In the genomic region with DNA sequence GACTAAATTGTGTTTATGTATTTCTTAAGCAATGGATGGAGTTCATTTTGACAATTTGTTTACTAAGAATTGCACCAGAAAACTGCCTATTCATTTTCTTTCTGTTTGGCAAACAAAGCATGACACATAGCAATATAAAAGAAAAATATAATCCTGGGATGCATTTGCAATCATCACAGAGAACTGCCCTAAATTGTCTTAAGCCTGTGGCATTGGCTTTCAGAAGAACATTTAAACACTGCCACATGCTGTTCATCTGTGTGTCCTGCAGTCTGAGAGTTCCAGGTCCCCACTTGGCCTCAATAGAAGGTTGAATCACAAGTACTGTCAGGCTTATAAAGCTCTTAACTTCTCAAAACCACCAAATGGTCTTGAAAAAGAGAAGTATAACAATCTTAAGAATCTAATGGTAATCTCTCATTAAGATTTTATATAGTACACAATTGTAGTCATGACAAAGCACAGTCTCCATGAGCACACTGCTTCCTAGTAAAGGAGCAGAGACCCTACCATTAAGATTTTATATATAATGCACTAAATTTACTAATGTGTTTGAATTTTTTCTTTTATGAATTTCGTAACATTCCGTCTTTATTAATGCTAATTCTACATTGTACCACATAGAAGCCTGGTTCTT, we compare ENCODE assay signal across 8 cellular contexts. TPM values are rescaled to one million over a fixed set of nuclear protein-coding genes. Genes with fewer than 3 reads are reported as not detected.
DNase-seq lines count a peak whose midpoint lies in the region; ATAC-seq and TF ChIP-seq lines count a peak whose summit lies in the region.

No MANE protein-coding gene starts in this region.

- no peak overlapping the region for H3K4me3 Mint-ChIP-seq in activated CD4-positive, alpha-beta T cell treated with anti-CD3 and anti-CD28 coated beads for 36 hours
- no peak overlapping the region for H3K4me3 Mint-ChIP-seq in type B pancreatic cell

- POLR2A ChIA-PET in AG04449 (lab: Yijun Ruan, JAX), result no interaction called here
- POLR2A ChIA-PET in activated CD4-positive, alpha-beta T cell treated with anti-CD3 and anti-CD28 coated beads for 36 hours (lab: Charles Lee), result no interaction called here

- H3K36me3 Mint-ChIP-seq in activated CD4-positive, alpha-beta T cell treated with anti-CD3 and anti-CD28 coated beads for 36 hours (ENCODE audit: low read depth), result no peaks in the 10 kb centered on the region
- H3K36me3 Mint-ChIP-seq in type B pancreatic cell, result no peaks in the 10 kb centered on the region

- CTCF ChIA-PET in AG04449 (lab: Yijun Ruan, JAX), result interaction anchor here (0.6 to 3.1 kb wide), 29 partner anchors 10 to 734 kb away, joined by 3 to 35 read pairs (median 4); partner anchors contain the start of gene RNLS
- CTCF ChIA-PET in activated CD4-positive, alpha-beta T cell treated with anti-CD3 and anti-CD28 coated beads for 36 hours (lab: Charles Lee), result interaction anchor here (0.6 to 1.8 kb wide), 6 partner anchors 8 to 702 kb away, joined by 3 to 14 read pairs (median 4); no protein-coding TSS in a partner anchor

- H3K9me3 Mint-ChIP-seq in activated CD4-positive, alpha-beta T cell treated with anti-CD3 and anti-CD28 coated beads for 36 hours (ENCODE audit: low read depth), result no peaks in the 10 kb centered on the region
- peaks cover 7% of the 10 kb centered on the region for H3K9me3 Mint-ChIP-seq in type B pancreatic cell

- no peaks in the 10 kb centered on the region for H3K27me3 Mint-ChIP-seq in activated CD4-positive, alpha-beta T cell treated with anti-CD3 and anti-CD28 coated beads for 36 hours
- H3K27me3 Mint-ChIP-seq in type B pancreatic cell, result no peaks in the 10 kb centered on the region

- no peak overlapping the region for H3K27ac Mint-ChIP-seq in activated CD4-positive, alpha-beta T cell treated with anti-CD3 and anti-CD28 coated beads for 36 hours
- no peak overlapping the region for H3K27ac Mint-ChIP-seq in type B pancreatic cell

- peak; percentile 76 for ATAC-seq in HG02885 (IDR thresholded peaks at IDR 0.05; ENCODE audit: poor library complexity, unreplicated experiment)
- peak; percentile 91 for ATAC-seq in activated CD4-positive, alpha-beta T cell treated with anti-CD3 and anti-CD28 coated beads for 36 hours

- intact Hi-C loops in activated CD4-positive, alpha-beta T cell treated with anti-CD3 and anti-CD28 coated beads for 36 hours (cut with DNase I, micrococcal nuclease), result loop anchor here (1.0 to 10.0 kb wide), 8 partner anchors 146 to 1021 kb away; partner anchors contain the start of genes KLLN (in 1 of the 2), PAPSS2 (in 1 of the 2) and PTEN (in 1 of the 2)

- TF ChIP-seq CTCF in AG04449 (IDR thresholded peaks at IDR 0.05; ENCODE audit: insufficient read depth, low read length, missing control alignments) (peak; percentile 75), GM12874 (IDR thresholded peaks at IDR 0.05; ENCODE audit: insufficient read depth, low read depth, low read length) (peak; percentile 68; the same call in 1 of the 2 replicates), epithelial cell of esophagus (IDR thresholded peaks at IDR 0.05; ENCODE audit: insufficient read depth, low read depth, low read length, missing control alignments) (peak; percentile 89), type B pancreatic cell (conservative IDR thresholded peaks at IDR 0.05) (peak; percentile 87)

- H3K4me3 ChIP-seq in AG04449 (ENCODE audit: low read depth, low read length) (no peak overlapping the region), epithelial cell of esophagus (ENCODE audit: low read length) (no peak overlapping the region)

- H3K4me1 Mint-ChIP-seq in activated CD4-positive, alpha-beta T cell treated with anti-CD3 and anti-CD28 coated beads for 36 hours, result peaks cover 13% of the 10 kb centered on the region
- peaks cover 10% of the 10 kb centered on the region for H3K4me1 Mint-ChIP-seq in type B pancreatic cell (ENCODE audit: unreplicated experiment)

- DNase-seq in AG04449 (ENCODE audit: low read depth, low spot score) (peak; percentile 56), NCI-H2196 (lab: John Stamatoyannopoulos, UW; ENCODE audit: unreplicated experiment) (peak; percentile 27), epithelial cell of esophagus (ENCODE audit: low read depth) (peak; percentile 82), midbrain (lab: John Stamatoyannopoulos, UW) (peak; percentile 69), type B pancreatic cell (ENCODE audit: extremely low spot score, unreplicated experiment) (no peak)
- DNase-seq in activated CD4-positive, alpha-beta T cell treated with anti-CD3 and anti-CD28 coated beads for 36 hours, result peak; percentile 55

RNA-seq across cellular contexts. Expression of gene RNLS, which starts 29.9 kb away (rescaled TPM):
- 1 to 10 TPM; 4.3 to 4.4 TPM for total RNA-seq in activated CD4-positive, alpha-beta T cell treated with anti-CD3 and anti-CD28 coated beads for 36 hours
- total RNA-seq in type B pancreatic cell (ENCODE audit: low replicate concordance), result 7.0 and 10.7 TPM in 2 replicates

RNA-seq across cellular contexts. Expression of gene LIPJ, which starts 33.3 kb away (rescaled TPM):
- total RNA-seq in activated CD4-positive, alpha-beta T cell treated with anti-CD3 and anti-CD28 coated beads for 36 hours, result not detected
- 0.12 and 0.29 TPM in 2 replicates for total RNA-seq in type B pancreatic cell (ENCODE audit: low replicate concordance)
